21 cellular contexts compared by ENCODE assay signal in the genomic region with DNA sequence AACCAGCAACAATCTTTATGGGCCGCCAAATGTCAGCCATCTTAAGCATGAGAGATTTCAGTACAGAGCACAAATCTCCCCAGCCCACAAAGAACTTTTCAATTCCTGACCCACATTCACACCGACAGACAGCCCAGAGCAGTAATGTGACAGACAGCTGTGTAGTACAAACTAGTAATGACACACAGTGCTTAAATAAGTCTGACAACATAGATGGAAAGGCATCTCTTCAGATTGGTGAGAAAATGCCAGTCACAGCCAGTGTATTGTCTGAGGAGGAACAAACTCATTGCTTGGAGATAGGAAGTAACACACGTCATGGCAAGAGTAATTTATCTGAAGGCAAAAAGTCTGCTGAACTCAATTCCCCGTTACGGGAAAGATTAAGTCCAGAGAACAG. TPM values are rescaled to one million over a fixed set of nuclear protein-coding genes. Genes with fewer than 3 reads are reported as not detected.
"Had no signal": no experiment of that assay in that cellular context is flagged by ENCODE, and none has a peak within 500 bp of the region (broad histone marks: within the 10 kb centered on the region; RNA-seq: fewer than 3 reads in every experiment).

No MANE protein-coding gene starts in this region.

- DNase-seq: activated B cell treated with CpG ODN at 0.5 μM for 24 hours; activated CD4-positive, alpha-beta T cell treated with anti-CD3 and anti-CD28 coated beads, Interleukin-2, amount 10 ng/mL, durations not matched to agents 24 days and 14 days; activated naive CD4-positive, alpha-beta T cell treated with anti-CD3 and anti-CD28 coated beads, Interleukin-2, amount 10 ng/mL, durations not matched to agents 7 days and 5 days; effector CD8-positive, alpha-beta T cell; immature natural killer cell; left colon; occipital lobe; stimulated activated CD4-positive, alpha-beta T cell treated with anti-CD3 and anti-CD28 coated beads, Interleukin-15, amount 100 ng/mL, for 24 hours; stimulated activated CD4-positive, alpha-beta T cell treated with anti-CD3 and anti-CD28 coated beads, Interleukin-4, amount 100 ng/mL, for 24 hours; stomach; T1000 had no signal

- H3K4me1 ChIP-seq: stomach had no signal

- H3K27ac ChIP-seq: coronary artery, stomach, thoracic aorta had no signal

- H3K9me3 ChIP-seq: stomach, thoracic aorta had no signal

- H3K4me3 ChIP-seq: coronary artery, lung, stomach, thoracic aorta had no signal

- H3K27me3 ChIP-seq: stomach had no signal

- ATAC-seq: left colon; natural killer cell treated with Interleukin-12 subunit alpha and Interleukin-12 subunit beta and Interleukin-15 and Interleukin-18, amount 100 ng/mL, for 72 hours had no signal

RNA-seq across cellular contexts. Expression of a gene that starts 55.8 kb away (rescaled TPM):
- total RNA-seq: activated B cell treated with CpG ODN at 0.5 μM for 24 hours; activated CD4-positive, alpha-beta T cell treated with anti-CD3 and anti-CD28 coated beads, Interleukin-2, amount 10 ng/mL, durations not matched to agents 24 days and 14 days; activated CD8-positive, alpha-beta memory T cell treated with anti-CD3 and anti-CD28 coated beads for 36 hours; activated T-helper 2 cell treated with anti-CD3 and anti-CD28 coated beads, Interferon-gamma antibody, Interleukin-2, Interleukin-4, amounts not matched to agents 10 μg/mL and 5 μg/mL and 100 μg/mL, durations not matched to agents 14 hours and 24 hours and 36 hours; left colon; lung; mononuclear cell; natural killer cell treated with Interleukin-12 subunit alpha and Interleukin-12 subunit beta and Interleukin-15 and Interleukin-18, amount 100 ng/mL, for 72 hours; progenitor cell of endocrine pancreas; stomach; thoracic aorta; ureter had no signal
- polyA plus RNA-seq: adipose tissue, stomach had no signal
